In the genomic region with DNA sequence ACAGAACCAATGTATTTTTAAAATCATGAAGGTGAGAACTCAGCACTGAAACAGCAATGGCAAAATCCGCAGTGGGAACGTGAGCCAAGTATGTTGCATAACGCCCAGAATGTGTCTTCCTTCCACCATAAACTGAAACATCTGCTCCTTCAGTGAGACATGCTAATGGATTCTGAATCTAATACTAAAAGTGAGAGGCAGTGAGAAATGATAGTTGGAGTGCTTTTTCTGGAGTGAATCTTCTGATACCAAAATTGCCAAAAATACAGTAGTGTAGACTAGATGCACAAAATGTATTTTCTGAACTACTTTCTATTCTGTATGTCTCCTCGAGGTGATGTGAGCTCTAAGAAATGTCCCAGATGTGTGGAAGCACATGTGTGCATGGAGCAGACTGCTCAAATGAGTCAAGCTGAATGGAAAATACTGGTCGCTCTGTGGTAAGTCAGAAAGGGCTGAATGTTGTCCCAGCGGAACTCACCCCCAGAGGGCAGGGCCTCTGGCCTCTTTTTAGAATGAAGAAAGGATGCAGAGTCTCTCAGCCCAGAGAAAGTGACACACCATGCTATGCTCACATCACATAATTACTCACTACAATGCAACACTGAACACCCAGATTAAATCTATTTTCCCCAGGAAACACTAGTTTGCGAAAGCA, we compare ENCODE assay signal across 9 cellular contexts.
DNase-seq lines count a peak whose midpoint lies in the region; ATAC-seq, FAIRE-seq and TF ChIP-seq lines count a peak whose summit lies in the region.
"Had no signal": no experiment of that assay in that cellular context is flagged by ENCODE, and none has a peak within 500 bp of the region (broad histone marks: within the 10 kb centered on the region; RNA-seq: fewer than 3 reads in every experiment).

No MANE protein-coding gene starts in this region.

- H3K9me3 Mint-ChIP-seq in brain (peaks cover 0 to 5% (median 0%) of the 10 kb centered on the region in 5 experiments), natural killer cell (no peaks in the 10 kb centered on the region)

- H3K27ac ChIP-seq in breast epithelium (peak overlapping the region; percentile 54 to 77), mammary epithelial cell (ENCODE audit: insufficient read depth, low read depth, low read length) (no peak overlapping the region), transverse colon (peak overlapping the region; percentile 75 to 86 (median 84))
- H3K27ac ChIP-seq: SK-N-MC had no signal

- H3K79me2 ChIP-seq in mammary epithelial cell (ENCODE audit: insufficient read depth, low read length), result no peaks in the 10 kb centered on the region

- no peak overlapping the region for H3K4me3 ChIP-seq in breast epithelium
- H3K4me3 ChIP-seq in mammary epithelial cell (replicated peaks in 1 of 3; ENCODE audit: insufficient read depth in 1 of 3, low read depth in 2 of 3, low read length in 3 of 3), result no peak overlapping the region
- H3K4me3 ChIP-seq in transverse colon, result no peak overlapping the region
- H3K4me3 ChIP-seq: SK-N-MC had no signal

- intact Hi-C loops in breast epithelium (cut with DNase I; ENCODE audit: low total_unique reads), result loop anchor here (1.0 kb wide), 1 partner anchor 25 kb away; no protein-coding TSS in a partner anchor
- intact Hi-C loops in mammary epithelial cell (cut with micrococcal nuclease), result no loop called here
- intact Hi-C loops in natural killer cell (cut with micrococcal nuclease), result no loop called here
- intact Hi-C loops in transverse colon (cut with DNase I; ENCODE audit: low total_unique reads), result no loop called here

- TF ChIP-seq POLR2A in breast epithelium (IDR thresholded peaks at IDR 0.05) (no peak), transverse colon (IDR thresholded peaks at IDR 0.05) (no peak)

- 77% methylated on average over 6 of the region's 7 CpGs for WGBS in mammary epithelial cell (ENCODE audit: low coverage, missing lambda C conversion rate)
- 42 to 52% methylated on average over 2 to 7 of the region's 7 CpGs for whole genome bisulfite sequencing in transverse colon (ENCODE audit: low coverage in 1 of 2), 2 donors

- in situ Hi-C loops in mammary epithelial cell (cut with MboI; ENCODE audit: low sequenced_read_pairs in 2 of 2) (no loop called here), transverse colon (cut with MboI; ENCODE audit: low pct_ligation_motif_present in 1 of 4, low pct_unique_long_range_greater_than_20kb in 1 of 4, low sequenced_read_pairs in 3 of 4) (no loop called here), GM13976 (cut with MboI; ENCODE audit: low sequenced_read_pairs, unreplicated experiment) (no loop called here)

- H3K4me1 Mint-ChIP-seq in brain (peaks cover 24% of the 10 kb centered on the region), natural killer cell (peaks cover 78 to 84% of the 10 kb centered on the region in 2 donors)

- FAIRE-seq in D721Med (lab: Jason Lieb, UNC), result no peak

- H3K27me3 ChIP-seq in breast epithelium, result no peaks in the 10 kb centered on the region
- H3K27me3 ChIP-seq in mammary epithelial cell (ENCODE audit: insufficient read depth, low read length), result no peaks in the 10 kb centered on the region
- H3K27me3 ChIP-seq in transverse colon, result no peaks in the 10 kb centered on the region

- CTCF ChIA-PET in mammary epithelial cell (lab: Charles Lee; ENCODE audit: low non-redundant PET), result no interaction called here

- no peaks in the 10 kb centered on the region for H4K20me1 ChIP-seq in mammary epithelial cell (ENCODE audit: insufficient read depth, low read length)

- BruUV-seq in mammary epithelial cell (replicated peaks; lab: Mats Ljungman, UMichigan), result no TSS peak

- TF ChIP-seq CTCF in breast epithelium (IDR thresholded peaks at IDR 0.05) (no peak), mammary epithelial cell (conservative IDR thresholded peaks at IDR 0.05 in 1 of 2, IDR thresholded peaks at IDR 0.05 in 1 of 2; ENCODE audit: extremely low read depth in 1 of 2, insufficient read depth in 1 of 2, low read depth in 1 of 2, low read length in 2 of 2) (no peak), brain (conservative IDR thresholded peaks at IDR 0.05) (no peak), natural killer cell (IDR thresholded peaks at IDR 0.05) (no peak), transverse colon (IDR thresholded peaks at IDR 0.05) (no peak), D721Med (IDR thresholded peaks at IDR 0.05; ENCODE audit: insufficient read depth, missing control alignments) (no peak), GM13976 (IDR thresholded peaks at IDR 0.05; ENCODE audit: borderline replicate concordance, control extremely low read depth, extremely low read depth, insufficient read depth, missing control alignments) (no peak)

- no peaks in the 10 kb centered on the region for H3K27me3 Mint-ChIP-seq in brain
- H3K27me3 Mint-ChIP-seq in natural killer cell (ENCODE audit: low read depth in 2 of 2), result no peaks in the 10 kb centered on the region

- dilution Hi-C loops in mammary epithelial cell (cut with HindIII; ENCODE audit: low sequenced_read_pairs), result no loop called here

- H3K4me3 Mint-ChIP-seq in brain (no peak overlapping the region), natural killer cell (no peak overlapping the region)

- ATAC-seq in natural killer cell, result peak in 1 of 3 donors; percentile 14

- no peaks in the 10 kb centered on the region for H3K9me3 ChIP-seq in breast epithelium
- peaks cover 53% of the 10 kb centered on the region for H3K9me3 ChIP-seq in mammary epithelial cell (replicated peaks; ENCODE audit: insufficient read depth, low read length)
- H3K9me3 ChIP-seq in transverse colon, result no peaks in the 10 kb centered on the region

- peak overlapping the region in 4 of 5 experiments; percentile 34 to 72 (median 48) for H3K27ac Mint-ChIP-seq in brain
- H3K27ac Mint-ChIP-seq in natural killer cell, result peak overlapping the region; percentile 12 to 36

- H2AFZ ChIP-seq in mammary epithelial cell (ENCODE audit: low read depth, low read length), result no peak overlapping the region

- no peak overlapping the region for H3K9ac ChIP-seq in mammary epithelial cell (ENCODE audit: insufficient read depth, low read length)

- no peak for TF ChIP-seq EP300 in transverse colon (IDR thresholded peaks at IDR 0.05; ENCODE audit: low read depth)

- DNase-seq in breast epithelium (ENCODE audit: low spot score in 2 of 2) (no peak), mammary epithelial cell (no peak), natural killer cell (no peak), transverse colon (peak; percentile 42), D721Med (ENCODE audit: insufficient read length, low spot score) (no peak), GM13976 (ENCODE audit: low spot score) (no peak), C1 segment of cervical spinal cord (lab: John Stamatoyannopoulos, UW) (no peak)

- no peak overlapping the region for H3K4me2 ChIP-seq in mammary epithelial cell (ENCODE audit: insufficient read depth, low read depth, low read length)

- H3K36me3 ChIP-seq in breast epithelium (no peaks in the 10 kb centered on the region), mammary epithelial cell (ENCODE audit: insufficient read depth, low read length) (no peaks in the 10 kb centered on the region), transverse colon (no peaks in the 10 kb centered on the region)

- H3K36me3 Mint-ChIP-seq in brain, result no peaks in the 10 kb centered on the region
- no peaks in the 10 kb centered on the region for H3K36me3 Mint-ChIP-seq in natural killer cell

- no peaks in the 10 kb centered on the region for H3K4me1 ChIP-seq in breast epithelium
- H3K4me1 ChIP-seq in mammary epithelial cell (ENCODE audit: insufficient read depth, low read length), result no peaks in the 10 kb centered on the region
- H3K4me1 ChIP-seq in transverse colon, result peaks cover 8 to 42% (median 11%) of the 10 kb centered on the region in 4 donors
